In genomic region chr10:72692897-72693598, GRCh38 we compare ENCODE assay signal across 8 cellular contexts. TPM values are rescaled to one million over a fixed set of nuclear protein-coding genes. Genes with fewer than 3 reads are reported as not detected.
DNase-seq lines count a peak whose midpoint lies in the region; ATAC-seq and TF ChIP-seq lines count a peak whose summit lies in the region.

No MANE protein-coding gene starts in this region.

- H3K27ac ChIP-seq in left ventricle myocardium inferior (replicated peaks) = peak overlapping the region; percentile 97
- H3K27ac ChIP-seq in caudate nucleus (ENCODE audit: low read depth, low read length) = peak overlapping the region; percentile 67
- H3K27ac ChIP-seq in mesodermal cell (ENCODE audit: low read depth, low read length, severe bottlenecking) = no peak overlapping the region

- intact Hi-C loops in left ventricle myocardium inferior (cut with micrococcal nuclease) (loop anchor here (5.0 kb wide), 1 partner anchor 144 kb away; no protein-coding TSS in a partner anchor), Right ventricle myocardium inferior (cut with DNase I) (loop anchor here (2.0 to 5.0 kb wide), 2 partner anchors 66 to 142 kb away; partner anchors contain the start of gene MICU1)

- H3K4me1 ChIP-seq in left ventricle myocardium inferior = peaks cover 41% of the 10 kb centered on the region
- H3K4me1 ChIP-seq in mesodermal cell (ENCODE audit: control insufficient read depth, insufficient read depth, low read length, poor library complexity, severe bottlenecking) = peaks cover 4% of the 10 kb centered on the region

- H3K27me3 ChIP-seq in left ventricle myocardium inferior (ENCODE audit: low read depth) = no peaks in the 10 kb centered on the region

- H3K9me3 ChIP-seq in left ventricle myocardium inferior (replicated peaks) (no peaks in the 10 kb centered on the region), mesodermal cell (ENCODE audit: control insufficient read depth, low read length) (no peaks in the 10 kb centered on the region)

- ATAC-seq in Right ventricle myocardium inferior = no peak

- H3K36me3 ChIP-seq in left ventricle myocardium inferior = no peaks in the 10 kb centered on the region
- H3K36me3 ChIP-seq in mesodermal cell (ENCODE audit: control insufficient read depth, insufficient read depth, low read length) = no peaks in the 10 kb centered on the region

- no peak for TF ChIP-seq CTCF in left ventricle myocardium inferior (IDR thresholded peaks at IDR 0.05; ENCODE audit: borderline replicate concordance)

- peak overlapping the region; percentile 83 for H3K4me3 ChIP-seq in left ventricle myocardium inferior
- peak overlapping the region; percentile 81 for H3K4me3 ChIP-seq in mesodermal cell (ENCODE audit: extremely low read depth, insufficient read depth, low read length, poor library complexity, severe bottlenecking)

- 10 to 17% methylated on average over 9 to 11 of the region's 11 CpGs for WGBS in mesodermal cell (ENCODE audit: insufficient coverage in 2 of 2), 2 experiments

- no peak for DNase-seq in left ventricle myocardium inferior
- no peak for DNase-seq in Right ventricle myocardium inferior (ENCODE audit: missing footprints)
- peak; percentile 47 for DNase-seq in NCI-H69 (lab: John Stamatoyannopoulos, UW)
- DNase-seq in caudate nucleus (lab: John Stamatoyannopoulos, UW) = peak in 2 of 61 donors; percentile 19 to 42
- no peak for DNase-seq in 8988T
- no peak for DNase-seq in ureter (ENCODE audit: low spot score)
- DNase-seq in activated CD4-positive, CD25-positive, alpha-beta regulatory T cell treated with anti-CD3 and anti-CD28 coated beads, Interleukin-2, amount 50 U/mL, for 72 hours = no peak

RNA-seq across cellular contexts. Expression of gene MCU, which starts 1.1 kb away (rescaled TPM):
- total RNA-seq in left ventricle myocardium inferior = 20.3 TPM
- 15.1 TPM for total RNA-seq in Right ventricle myocardium inferior
- 31.1 TPM for polyA plus RNA-seq in mesodermal cell (2013, experiment 1 of 2)
- polyA plus RNA-seq in mesodermal cell (2013, experiment 2 of 2) = 29.1 TPM
- 40.1 TPM for total RNA-seq in ureter
